In the genomic region with DNA sequence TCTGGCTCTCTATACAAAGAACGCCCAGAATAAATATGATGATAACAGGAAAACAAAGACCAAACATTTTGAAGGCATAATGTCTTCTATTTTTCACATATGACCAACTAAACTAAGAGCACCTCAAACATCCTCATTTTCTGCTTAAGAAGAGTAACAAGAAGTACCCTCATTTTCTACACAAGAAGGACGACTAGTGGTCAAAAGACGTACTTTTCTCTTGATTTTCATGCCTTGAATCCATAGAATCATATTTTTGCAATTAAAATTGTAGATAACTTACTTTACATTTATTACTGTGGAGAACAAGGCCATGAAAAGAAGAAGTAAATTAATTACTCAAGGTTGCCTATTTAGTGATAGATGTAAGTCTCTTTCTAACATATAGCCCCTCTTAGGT, we compare ENCODE assay signal across 8 cellular contexts.
DNase-seq lines count a peak whose midpoint lies in the region; ATAC-seq and TF ChIP-seq lines count a peak whose summit lies in the region.

No MANE protein-coding gene starts in this region.

- no peaks in the 10 kb centered on the region for H3K36me3 Mint-ChIP-seq in activated CD4-positive, alpha-beta T cell treated with anti-CD3 and anti-CD28 coated beads, Interleukin-2, amount 10 ng/mL, durations not matched to agents 7 days and 5 days (ENCODE audit: low read depth)

- no peak overlapping the region; the same call in 1 of the 2 replicates for H2AFZ ChIP-seq in PC-3 (ENCODE audit: low read length)

- TF ChIP-seq CTCF in GM12873 (IDR thresholded peaks at IDR 0.05; ENCODE audit: insufficient read depth, low read depth, low read length, missing control alignments) (peak; percentile 19), PC-3 (conservative IDR thresholded peaks at IDR 0.05; ENCODE audit: low read depth, low read length) (peak; percentile 87), esophagus squamous epithelium (IDR thresholded peaks at IDR 0.05) (peak in 5 of 6 experiments; percentile 39 to 70 (median 54)), psoas muscle (IDR thresholded peaks at IDR 0.05) (peak; percentile 72)

- no peaks in the 10 kb centered on the region for H3F3A ChIP-seq in PC-3 (ENCODE audit: low read length, unreplicated experiment)

- no peak for TF ChIP-seq POLR2A in esophagus squamous epithelium (IDR thresholded peaks at IDR 0.05)

- POLR2A ChIA-PET in PC-3 (lab: Charles Lee; ENCODE audit: unreplicated experiment) = interaction anchor here (0.6 kb wide), 1 partner anchor 377 kb away, joined by 3 read pairs; no protein-coding TSS in a partner anchor
- POLR2A ChIA-PET in activated CD4-positive, alpha-beta T cell treated with anti-CD3 and anti-CD28 coated beads, Interleukin-2, amount 10 ng/mL, durations not matched to agents 7 days and 5 days (lab: Charles Lee) = no interaction called here

- no peak overlapping the region for H3K27ac ChIP-seq in PC-3 (ENCODE audit: low read length)
- no peak overlapping the region for H3K27ac ChIP-seq in esophagus squamous epithelium
- H3K27ac ChIP-seq in psoas muscle = no peak overlapping the region

- H3K9me3 ChIP-seq in PC-3 (ENCODE audit: low read length) (no peaks in the 10 kb centered on the region), esophagus squamous epithelium (no peaks in the 10 kb centered on the region), psoas muscle (no peaks in the 10 kb centered on the region)

- H3K4me3 ChIP-seq in PC-3 (ENCODE audit: low read length) (no peak overlapping the region), esophagus squamous epithelium (no peak overlapping the region), psoas muscle (no peak overlapping the region)

- in situ Hi-C loops in KBM-7 (cut with MboI; ENCODE audit: low pct_unique_long_range_greater_than_20kb, low sequenced_read_pairs) = loop anchor here (25.0 kb wide), 1 partner anchor 856 kb away; a partner anchor contains a TSS

- no peak overlapping the region for H3K27ac Mint-ChIP-seq in activated CD4-positive, alpha-beta T cell treated with anti-CD3 and anti-CD28 coated beads, Interleukin-2, amount 10 ng/mL, durations not matched to agents 7 days and 5 days

- H3K79me2 ChIP-seq in PC-3 (ENCODE audit: low read length) = no peaks in the 10 kb centered on the region

- intact Hi-C loops in PC-3 (cut with micrococcal nuclease) = loop anchor here (1.0 to 2.0 kb wide), 4 partner anchors 360 to 883 kb away; a partner anchor contains a TSS
- intact Hi-C loops in esophagus squamous epithelium (cut with DNase I) = no loop called here
- intact Hi-C loops in psoas muscle (cut with DNase I) = loop anchor here (1.0 to 10.0 kb wide), 6 partner anchors 99 to 879 kb away; a partner anchor contains a TSS

- H3K4me1 Mint-ChIP-seq in activated CD4-positive, alpha-beta T cell treated with anti-CD3 and anti-CD28 coated beads, Interleukin-2, amount 10 ng/mL, durations not matched to agents 7 days and 5 days = no peaks in the 10 kb centered on the region

- H3K4me1 ChIP-seq in PC-3 (ENCODE audit: insufficient read depth, low read length) = peaks cover 11% of the 10 kb centered on the region
- no peaks in the 10 kb centered on the region for H3K4me1 ChIP-seq in esophagus squamous epithelium
- H3K4me1 ChIP-seq in psoas muscle = no peaks in the 10 kb centered on the region

- no peaks in the 10 kb centered on the region for H3K9me2 ChIP-seq in PC-3 (replicated peaks; ENCODE audit: low read length)

- H3K4me2 ChIP-seq in PC-3 (ENCODE audit: low read length) = no peak overlapping the region

- H3K4me3 Mint-ChIP-seq in activated CD4-positive, alpha-beta T cell treated with anti-CD3 and anti-CD28 coated beads, Interleukin-2, amount 10 ng/mL, durations not matched to agents 7 days and 5 days = no peak overlapping the region

- H3K27me3 ChIP-seq in PC-3 (ENCODE audit: low read length) (no peaks in the 10 kb centered on the region), esophagus squamous epithelium (no peaks in the 10 kb centered on the region), psoas muscle (ENCODE audit: insufficient read depth in 3 of 3, low read length in 2 of 3) (no peaks in the 10 kb centered on the region)

- H3K9me3 Mint-ChIP-seq in activated CD4-positive, alpha-beta T cell treated with anti-CD3 and anti-CD28 coated beads, Interleukin-2, amount 10 ng/mL, durations not matched to agents 7 days and 5 days = no peaks in the 10 kb centered on the region

- peaks cover 35% of the 10 kb centered on the region for H3K27me3 Mint-ChIP-seq in activated CD4-positive, alpha-beta T cell treated with anti-CD3 and anti-CD28 coated beads, Interleukin-2, amount 10 ng/mL, durations not matched to agents 7 days and 5 days

- WGBS in esophagus squamous epithelium, 2 donors = 9 to 13% methylated on average over 3 of the region's 3 CpGs
- 9 to 14% (median 10%) methylated on average over 3 of the region's 3 CpGs for WGBS in psoas muscle, 3 donors

- BruUV-seq in PC-3 (replicated peaks; lab: Mats Ljungman, UMichigan) = no TSS peak

- DNase-seq in KBM-7 = peak; percentile 77
- DNase-seq in PC-3 = peak; percentile 80
- no peak for DNase-seq in esophagus squamous epithelium (lab: John Stamatoyannopoulos, UW)
- DNase-seq in psoas muscle = no peak
- DNase-seq in GM19240 (ENCODE audit: insufficient read length, low spot score) = no peak
- no peak for DNase-seq in activated CD4-positive, alpha-beta T cell treated with anti-CD3 and anti-CD28 coated beads, Interleukin-2, amount 10 ng/mL, durations not matched to agents 7 days and 5 days

- H3K36me3 ChIP-seq in PC-3 (ENCODE audit: low read depth, low read length) = no peaks in the 10 kb centered on the region
- H3K36me3 ChIP-seq in esophagus squamous epithelium = no peaks in the 10 kb centered on the region
- H3K36me3 ChIP-seq in psoas muscle (ENCODE audit: insufficient read depth in 1 of 2, low read depth in 1 of 2) = no peaks in the 10 kb centered on the region

- CTCF ChIA-PET in PC-3 (lab: Charles Lee) = interaction anchor here (0.6 to 1.7 kb wide), 4 partner anchors 127 to 857 kb away, joined by 3 to 12 read pairs (median 4); a partner anchor contains a TSS
- CTCF ChIA-PET in activated CD4-positive, alpha-beta T cell treated with anti-CD3 and anti-CD28 coated beads, Interleukin-2, amount 10 ng/mL, durations not matched to agents 7 days and 5 days (lab: Charles Lee) = no interaction called here

- H3K9ac ChIP-seq in PC-3 (ENCODE audit: low read length) = no peak overlapping the region

- ATAC-seq in PC-3 (peak; percentile 77), psoas muscle (peak in 1 of 4 donors; percentile 67), GM21786 (IDR thresholded peaks at IDR 0.05; ENCODE audit: unreplicated experiment) (no peak)

- H4K20me1 ChIP-seq in PC-3 (ENCODE audit: low read length) = no peaks in the 10 kb centered on the region

Comparison
In these comparisons a context has a peak if more than half of its experiments do, and no peak if none do; other contexts are left out.
1. CTCF ChIP-seq: peak in every context shown above with its lines; median percentile 87 in PC-3; 72 in psoas muscle; 54 in esophagus squamous epithelium; 19 in GM12873.
2. DNase-seq: peak in KBM-7 (single experiment) and PC-3 (single experiment); none in esophagus squamous epithelium (single experiment), psoas muscle (0 of 2), GM19240 (single experiment) and activated CD4-positive, alpha-beta T cell treated with anti-CD3 and anti-CD28 coated beads, Interleukin-2, amount 10 ng/mL, durations not matched to agents 7 days and 5 days (single experiment).